ENCODE assay signal across 9 cellular contexts in genomic region chr18:11387880-11388279, GRCh38.
DNase-seq lines count a peak whose midpoint lies in the region; ATAC-seq and TF ChIP-seq lines count a peak whose summit lies in the region.
"Had no signal": no experiment of that assay in that cellular context is flagged by ENCODE, and none has a peak within 500 bp of the region (broad histone marks: within the 10 kb centered on the region; RNA-seq: fewer than 3 reads in every experiment).

No MANE protein-coding gene starts in this region.

- no peak overlapping the region for H3K27ac ChIP-seq in thoracic aorta

- no peaks in the 10 kb centered on the region for H3K27me3 ChIP-seq in thoracic aorta (replicated peaks; ENCODE audit: insufficient read depth)

- DNase-seq in AG08396 (ENCODE audit: low spot score) (peak; percentile 71), GM13976 (ENCODE audit: low spot score) (peak; percentile 34), OCI-M1 (lab: John Stamatoyannopoulos, UW) (peak; percentile 88), globus pallidus (ENCODE audit: low spot score) (peak; percentile 25), thoracic aorta (ENCODE audit: low spot score) (peak; percentile 10)

- TF ChIP-seq POLR2A in GM18505 (IDR thresholded peaks at IDR 0.05; ENCODE audit: borderline replicate concordance, extremely low read depth, insufficient read depth, insufficient read length): no peak

- no peaks in the 10 kb centered on the region for H3K9me3 ChIP-seq in thoracic aorta
- H3K9me3 ChIP-seq: HAP-1 had no signal

- no peak overlapping the region for H3K4me3 ChIP-seq in thoracic aorta
- H3K4me3 ChIP-seq: HAP-1 had no signal

- TF ChIP-seq CTCF in GM13976 (IDR thresholded peaks at IDR 0.05; ENCODE audit: borderline replicate concordance, control extremely low read depth, extremely low read depth, insufficient read depth, missing control alignments) (no peak), thoracic aorta (IDR thresholded peaks at IDR 0.05) (peak; percentile 18)

- H3K36me3 ChIP-seq in thoracic aorta: no peaks in the 10 kb centered on the region
- H3K36me3 ChIP-seq: HAP-1 had no signal

- in situ Hi-C loops in GM13976 (cut with MboI; ENCODE audit: low sequenced_read_pairs, unreplicated experiment): no loop called here

- peaks cover 0 to 7% of the 10 kb centered on the region in 2 donors for H3K4me1 ChIP-seq in thoracic aorta (ENCODE audit: control insufficient read depth in 1 of 2, low read depth in 2 of 2)
- H3K4me1 ChIP-seq: HAP-1 had no signal

- ATAC-seq in thoracic aorta (ENCODE audit: insufficient number of reproducible peaks, low FRiP score, low read depth) (no peak), HG03460 (IDR thresholded peaks at IDR 0.05; ENCODE audit: unreplicated experiment) (no peak), GM18505 (IDR thresholded peaks at IDR 0.05; ENCODE audit: unreplicated experiment) (no peak), GM19452 (IDR thresholded peaks at IDR 0.05; ENCODE audit: unreplicated experiment) (no peak)

Comparison
In these comparisons a context has a peak if more than half of its experiments do, and no peak if none do; other contexts are left out.
1. DNase-seq: peak in every context shown above with its lines; median percentile 88 in OCI-M1; 71 in AG08396; 34 in GM13976; 25 in globus pallidus; 10 in thoracic aorta.